In the genomic region with DNA sequence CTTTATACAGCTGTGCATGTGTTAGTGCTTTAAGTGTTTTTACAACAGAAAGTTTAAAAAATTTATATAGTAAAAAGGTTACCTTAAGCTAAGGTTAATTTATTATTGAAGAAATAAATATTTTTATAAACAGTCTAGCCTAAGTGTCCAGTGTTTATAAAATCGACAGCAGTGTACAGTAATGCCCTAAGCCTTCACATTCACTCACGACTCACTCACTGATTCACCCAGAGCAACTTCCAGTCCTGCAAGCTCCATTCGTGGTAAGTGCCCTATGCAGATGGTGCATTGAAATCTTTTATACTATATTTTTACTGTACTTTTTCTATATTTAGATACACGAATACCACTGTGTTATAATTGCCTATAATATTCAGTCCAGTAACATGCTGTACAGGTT, we compare ENCODE assay signal across 1 cellular context.
TF ChIP-seq lines count a peak whose summit lies in the region.

No MANE protein-coding gene starts in this region.

TF ChIP-seq in HCT116, 20 proteins besides CTCF, POLR2A, EP300 and RAD21:
- TF ChIP-seq, protein P1, sequence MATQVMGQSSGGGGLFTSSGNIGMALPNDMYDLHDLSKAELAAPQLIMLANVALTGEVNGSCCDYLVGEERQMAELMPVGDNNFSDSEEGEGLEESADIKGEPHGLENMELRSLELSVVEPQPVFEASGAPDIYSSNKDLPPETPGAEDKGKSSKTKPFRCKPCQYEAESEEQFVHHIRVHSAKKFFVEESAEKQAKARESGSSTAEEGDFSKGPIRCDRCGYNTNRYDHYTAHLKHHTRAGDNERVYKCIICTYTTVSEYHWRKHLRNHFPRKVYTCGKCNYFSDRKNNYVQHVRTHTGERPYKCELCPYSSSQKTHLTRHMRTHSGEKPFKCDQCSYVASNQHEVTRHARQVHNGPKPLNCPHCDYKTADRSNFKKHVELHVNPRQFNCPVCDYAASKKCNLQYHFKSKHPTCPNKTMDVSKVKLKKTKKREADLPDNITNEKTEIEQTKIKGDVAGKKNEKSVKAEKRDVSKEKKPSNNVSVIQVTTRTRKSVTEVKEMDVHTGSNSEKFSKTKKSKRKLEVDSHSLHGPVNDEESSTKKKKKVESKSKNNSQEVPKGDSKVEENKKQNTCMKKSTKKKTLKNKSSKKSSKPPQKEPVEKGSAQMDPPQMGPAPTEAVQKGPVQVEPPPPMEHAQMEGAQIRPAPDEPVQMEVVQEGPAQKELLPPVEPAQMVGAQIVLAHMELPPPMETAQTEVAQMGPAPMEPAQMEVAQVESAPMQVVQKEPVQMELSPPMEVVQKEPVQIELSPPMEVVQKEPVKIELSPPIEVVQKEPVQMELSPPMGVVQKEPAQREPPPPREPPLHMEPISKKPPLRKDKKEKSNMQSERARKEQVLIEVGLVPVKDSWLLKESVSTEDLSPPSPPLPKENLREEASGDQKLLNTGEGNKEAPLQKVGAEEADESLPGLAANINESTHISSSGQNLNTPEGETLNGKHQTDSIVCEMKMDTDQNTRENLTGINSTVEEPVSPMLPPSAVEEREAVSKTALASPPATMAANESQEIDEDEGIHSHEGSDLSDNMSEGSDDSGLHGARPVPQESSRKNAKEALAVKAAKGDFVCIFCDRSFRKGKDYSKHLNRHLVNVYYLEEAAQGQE (IDR thresholded peaks at IDR 0.05; ENCODE audit: low read depth) = no peak
- TF ChIP-seq EZH2phosphoT487 (IDR thresholded peaks at IDR 0.05; ENCODE audit: borderline replicate concordance) = no peak
- TF ChIP-seq FOSL1 (IDR thresholded peaks at IDR 0.05; ENCODE audit: low read depth) = peak; percentile 70
- TF ChIP-seq JUND (IDR thresholded peaks at IDR 0.05) = peak; percentile 57
- no peak for TF ChIP-seq YY1 (IDR thresholded peaks at IDR 0.05; ENCODE audit: extremely low read depth, insufficient replicate concordance, low read depth, low read length)
- TF ChIP-seq ZFX (IDR thresholded peaks at IDR 0.05) = no peak
